In the genomic region with DNA sequence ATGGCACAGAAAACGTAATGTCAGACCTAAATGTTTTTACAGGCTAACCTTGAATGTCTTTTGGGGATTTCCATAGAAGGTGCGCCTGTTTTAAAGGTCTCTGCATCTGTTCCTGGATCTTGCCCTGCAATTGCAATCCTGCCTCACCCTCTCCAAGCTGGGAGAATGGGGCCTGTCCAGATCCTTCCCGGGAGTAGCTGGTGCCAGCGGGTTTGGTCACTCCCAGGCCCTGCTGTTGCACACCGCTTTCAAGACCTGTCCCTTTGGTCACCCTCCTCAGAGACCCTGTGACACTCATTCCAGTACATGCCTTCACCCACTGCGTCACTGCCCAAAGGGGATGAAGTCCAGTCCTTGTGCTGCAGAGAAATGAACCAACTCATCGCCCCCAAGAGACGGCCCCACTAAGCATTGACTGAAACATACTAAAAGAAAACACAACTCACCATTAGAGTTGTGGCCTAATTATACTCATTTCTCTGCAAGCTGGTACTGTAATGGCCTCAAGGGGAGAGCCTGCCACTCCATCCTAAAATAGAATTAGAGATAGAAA, we compare ENCODE assay signal across 8 cellular contexts. TPM values are rescaled to one million over a fixed set of nuclear protein-coding genes. Genes with fewer than 3 reads are reported as not detected.
A peak's percentile ranks its signal among the peaks of the same experiment; 100 is the strongest.
DNase-seq lines count a peak whose midpoint lies in the region; ATAC-seq and TF ChIP-seq lines count a peak whose summit lies in the region.

No MANE protein-coding gene starts in this region.

- no peak overlapping the region for H3K4me3 ChIP-seq in RWPE2 (ENCODE audit: severe bottlenecking)

- peak; percentile 48 for DNase-seq in NCI-H2171 treated with DMSO at 0.1 percent for 48 hours (lab: John Stamatoyannopoulos, UW)
- DNase-seq in NCI-H2171 (lab: John Stamatoyannopoulos, UW): no peak
- DNase-seq in RWPE2 (ENCODE audit: low spot score): no peak
- DNase-seq in caudate nucleus (lab: John Stamatoyannopoulos, UW): peak in 30 of 61 donors; percentile 9 to 68 (median 30)
- DNase-seq in medulla oblongata (ENCODE audit: extremely low spot score): peak; percentile 84
- DNase-seq in NCI-H446 (lab: John Stamatoyannopoulos, UW): no peak

- H3K27me3 ChIP-seq in RWPE2 (ENCODE audit: insufficient read depth, poor library complexity, severe bottlenecking): no peaks in the 10 kb centered on the region

- no peak for ATAC-seq in RWPE2 (ENCODE audit: low read depth)
- ATAC-seq in GM18502 (IDR thresholded peaks at IDR 0.05; ENCODE audit: poor library complexity, unreplicated experiment): no peak

- H3K27ac ChIP-seq in RWPE2 (ENCODE audit: poor library complexity, severe bottlenecking) (peak overlapping the region; percentile 98), caudate nucleus (ENCODE audit: low read depth, low read length) (peak overlapping the region; percentile 99), temporal lobe (ENCODE audit: low read depth, low read length) (peak overlapping the region; percentile 99)

- H3K9me3 ChIP-seq in RWPE2 (ENCODE audit: severe bottlenecking): no peaks in the 10 kb centered on the region

- H3K36me3 ChIP-seq in RWPE2 (ENCODE audit: low read depth): peaks cover 17% of the 10 kb centered on the region

- TF ChIP-seq CTCF in RWPE2 (IDR thresholded peaks at IDR 0.05; ENCODE audit: poor library complexity, severe bottlenecking): no peak

- H3K4me1 ChIP-seq in RWPE2 (ENCODE audit: insufficient read depth, poor library complexity, severe bottlenecking): peaks cover 41% of the 10 kb centered on the region

RNA-seq across cellular contexts. Expression of a gene that starts 1.9 kb away (rescaled TPM):
- total RNA-seq in temporal lobe: 85.6 TPM

Comparison
In these comparisons a context has a peak if more than half of its experiments do, and no peak if none do; other contexts are left out.
1. DNase-seq: peak in NCI-H2171 treated with DMSO at 0.1 percent for 48 hours (single experiment) and medulla oblongata (single experiment); none in NCI-H2171 (single experiment), RWPE2 (single experiment) and NCI-H446 (0 of 2).
2. Peak in every context shown above with its lines, with median percentiles within 50 percentile points of each other: H3K27ac ChIP-seq.